Comparison of ENCODE assay signal across 20 cellular contexts in genomic region chr3:134622803-134623365, GRCh38. TPM values are rescaled to one million over a fixed set of nuclear protein-coding genes. Genes with fewer than 3 reads are reported as not detected.
"Had no signal": no experiment of that assay in that cellular context is flagged by ENCODE, and none has a peak within 500 bp of the region (broad histone marks: within the 10 kb centered on the region; RNA-seq: fewer than 3 reads in every experiment).

No MANE protein-coding gene starts in this region.

- FAIRE-seq: bronchial epithelial cell, islet of Langerhans had no signal

- H3K27ac Mint-ChIP-seq: activated naive CD4-positive, alpha-beta T cell treated with anti-CD3 and anti-CD28 coated beads, Interleukin-2, amount 50 U/mL, for 24 hours; activated T-cell treated with anti-CD3 and anti-CD28 coated beads, Interleukin-2, amount 50 U/mL, for 72 hours; nephron progenitor cell; progenitor cell of endocrine pancreas; stimulated activated naive B cell treated with anti-CD40 and anti-IgM and Interleukin-4, amounts not matched to agents 10 μg/mL and 1 μg/mL and 100 μg/mL, for 72 hours had no signal

- H3K27me3 ChIP-seq: upper lobe of right lung had no signal

- ATAC-seq: activated T-cell treated with anti-CD3 and anti-CD28 coated beads, Interleukin-2, amount 50 U/mL, for 72 hours; stimulated activated naive B cell treated with anti-CD40 and anti-IgM and Interleukin-4, amounts not matched to agents 10 μg/mL and 1 μg/mL and 100 μg/mL, for 72 hours had no signal

- H3K4me1 ChIP-seq: upper lobe of right lung had no signal

- H3K9me3 Mint-ChIP-seq: activated naive CD4-positive, alpha-beta T cell treated with anti-CD3 and anti-CD28 coated beads, Interleukin-2, amount 50 U/mL, for 24 hours; activated T-cell treated with anti-CD3 and anti-CD28 coated beads, Interleukin-2, amount 50 U/mL, for 72 hours; nephron progenitor cell; stimulated activated naive B cell treated with anti-CD40 and anti-IgM and Interleukin-4, amounts not matched to agents 10 μg/mL and 1 μg/mL and 100 μg/mL, for 72 hours had no signal

- H3K9me3 ChIP-seq: upper lobe of right lung had no signal

- H3K27ac ChIP-seq: epithelial cell of prostate, skin epidermis, WERI-Rb-1 had no signal

- DNase-seq: activated CD4-positive, alpha-beta T cell treated with anti-CD3 and anti-CD28 coated beads, Interleukin-2, amount 50 U/mL, for 4 hours; activated gamma-delta T cell; activated T-cell treated with anti-CD3 and anti-CD28 coated beads, Interleukin-2, amount 50 U/mL, for 72 hours; dermis blood vessel endothelial cell; foreskin fibroblast; hippocampal formation; nephron progenitor cell; stimulated activated CD4-positive, alpha-beta T cell treated with anti-CD3 and anti-CD28 coated beads, Interleukin-4, amount 100 ng/mL, for 4 hours; stimulated activated naive B cell treated with anti-CD40 and anti-IgM and Interleukin-4, amounts not matched to agents 10 μg/mL and 1 μg/mL and 100 μg/mL, for 72 hours; T-helper 2 cell; upper lobe of right lung had no signal

- H3K4me3 Mint-ChIP-seq: activated naive CD4-positive, alpha-beta T cell treated with anti-CD3 and anti-CD28 coated beads, Interleukin-2, amount 50 U/mL, for 24 hours; activated T-cell treated with anti-CD3 and anti-CD28 coated beads, Interleukin-2, amount 50 U/mL, for 72 hours; nephron progenitor cell; stimulated activated naive B cell treated with anti-CD40 and anti-IgM and Interleukin-4, amounts not matched to agents 10 μg/mL and 1 μg/mL and 100 μg/mL, for 72 hours had no signal

- H3K27me3 Mint-ChIP-seq: activated naive CD4-positive, alpha-beta T cell treated with anti-CD3 and anti-CD28 coated beads, Interleukin-2, amount 50 U/mL, for 24 hours; progenitor cell of endocrine pancreas had no signal

- H3K36me3 Mint-ChIP-seq: activated naive CD4-positive, alpha-beta T cell treated with anti-CD3 and anti-CD28 coated beads, Interleukin-2, amount 50 U/mL, for 24 hours; stimulated activated naive B cell treated with anti-CD40 and anti-IgM and Interleukin-4, amounts not matched to agents 10 μg/mL and 1 μg/mL and 100 μg/mL, for 72 hours had no signal

- H3K4me3 ChIP-seq: skin epidermis, upper lobe of right lung had no signal

- H3K36me3 ChIP-seq: upper lobe of right lung, WERI-Rb-1 had no signal

- H3K4me1 Mint-ChIP-seq: activated naive CD4-positive, alpha-beta T cell treated with anti-CD3 and anti-CD28 coated beads, Interleukin-2, amount 50 U/mL, for 24 hours; nephron progenitor cell had no signal

RNA-seq across cellular contexts. Expression of gene KY, which starts 27.9 kb away (rescaled TPM):
- total RNA-seq: activated CD8-positive, alpha-beta memory T cell treated with anti-CD3 and anti-CD28 coated beads for 36 hours; activated T-cell treated with anti-CD3 and anti-CD28 coated beads, Interleukin-2, amount 50 U/mL, for 72 hours; bronchial epithelial cell; dermis blood vessel endothelial cell; lung microvascular endothelial cell; progenitor cell of endocrine pancreas had no signal
